ENCODE assay signal across 14 cellular contexts in genomic region chr10:4285121-4285520, GRCh38.
DNase-seq lines count a peak whose midpoint lies in the region; ATAC-seq and TF ChIP-seq lines count a peak whose summit lies in the region.
"Had no signal": no experiment of that assay in that cellular context is flagged by ENCODE, and none has a peak within 500 bp of the region (broad histone marks: within the 10 kb centered on the region; RNA-seq: fewer than 3 reads in every experiment).

No MANE protein-coding gene starts in this region.

- peaks cover 0 to 2% of the 10 kb centered on the region in 2 donors for H3K9me3 Mint-ChIP-seq in stimulated activated naive B cell treated with anti-CD40 and anti-IgM and Interleukin-4, amounts not matched to agents 10 μg/mL and 1 μg/mL and 100 μg/mL, for 72 hours
- H3K9me3 Mint-ChIP-seq: activated naive CD8-positive, alpha-beta T cell treated with anti-CD3 and anti-CD28 coated beads for 36 hours; T-helper 1 cell treated with Interleukin-12 subunit alpha and Interleukin-12 subunit beta and Interleukin-4 antibody, amounts not matched to agents 30 μg/mL and 1 μg/mL, for 36 hours had no signal

- no peaks in the 10 kb centered on the region for H3K9me3 ChIP-seq in tibial nerve

- DNase-seq in activated gamma-delta T cell treated with Interleukin-2 at 50 U/mL for 16 hours (peak; percentile 9), activated gamma-delta T cell (lab: John Stamatoyannopoulos, UW) (no peak), SW480 (ENCODE audit: low spot score) (peak; percentile 50), myocyte (ENCODE audit: low read depth) (peak; percentile 46), tibial nerve (ENCODE audit: low spot score in 2 of 2) (no peak), DMS53 (lab: John Stamatoyannopoulos, UW) (no peak)
- no peak for DNase-seq in stimulated activated naive B cell treated with anti-CD40 and anti-IgM and Interleukin-4, amounts not matched to agents 10 μg/mL and 1 μg/mL and 100 μg/mL, for 72 hours
- DNase-seq: activated naive CD8-positive, alpha-beta T cell treated with anti-CD3 and anti-CD28 coated beads for 36 hours; kidney; NCI-H1436; NCI-H510A; substantia nigra had no signal

- peaks cover 0 to 7% of the 10 kb centered on the region in 2 donors for H3K27me3 Mint-ChIP-seq in stimulated activated naive B cell treated with anti-CD40 and anti-IgM and Interleukin-4, amounts not matched to agents 10 μg/mL and 1 μg/mL and 100 μg/mL, for 72 hours
- H3K27me3 Mint-ChIP-seq: activated naive CD8-positive, alpha-beta T cell treated with anti-CD3 and anti-CD28 coated beads for 36 hours had no signal

- H3K4me3 Mint-ChIP-seq in stimulated activated naive B cell treated with anti-CD40 and anti-IgM and Interleukin-4, amounts not matched to agents 10 μg/mL and 1 μg/mL and 100 μg/mL, for 72 hours, result no peak overlapping the region
- H3K4me3 Mint-ChIP-seq: activated naive CD8-positive, alpha-beta T cell treated with anti-CD3 and anti-CD28 coated beads for 36 hours; T-helper 1 cell treated with Interleukin-12 subunit alpha and Interleukin-12 subunit beta and Interleukin-4 antibody, amounts not matched to agents 30 μg/mL and 1 μg/mL, for 36 hours had no signal

- TF ChIP-seq CTCF in tibial nerve (IDR thresholded peaks at IDR 0.05), result no peak

- no peak overlapping the region for H3K4me3 ChIP-seq in tibial nerve

- H3K27ac Mint-ChIP-seq in stimulated activated naive B cell treated with anti-CD40 and anti-IgM and Interleukin-4, amounts not matched to agents 10 μg/mL and 1 μg/mL and 100 μg/mL, for 72 hours, result no peak overlapping the region
- H3K27ac Mint-ChIP-seq: activated naive CD8-positive, alpha-beta T cell treated with anti-CD3 and anti-CD28 coated beads for 36 hours; T-helper 1 cell treated with Interleukin-12 subunit alpha and Interleukin-12 subunit beta and Interleukin-4 antibody, amounts not matched to agents 30 μg/mL and 1 μg/mL, for 36 hours had no signal

- H3K4me1 ChIP-seq in tibial nerve, result peaks cover 0 to 58% (median 30%) of the 10 kb centered on the region in 4 donors

- H3K4me1 Mint-ChIP-seq in stimulated activated naive B cell treated with anti-CD40 and anti-IgM and Interleukin-4, amounts not matched to agents 10 μg/mL and 1 μg/mL and 100 μg/mL, for 72 hours, result no peaks in the 10 kb centered on the region

- peak overlapping the region; percentile 69 to 90 (median 78) for H3K27ac ChIP-seq in tibial nerve

- H3K36me3 ChIP-seq in tibial nerve, result no peaks in the 10 kb centered on the region

- no peaks in the 10 kb centered on the region for H3K36me3 Mint-ChIP-seq in stimulated activated naive B cell treated with anti-CD40 and anti-IgM and Interleukin-4, amounts not matched to agents 10 μg/mL and 1 μg/mL and 100 μg/mL, for 72 hours
- H3K36me3 Mint-ChIP-seq: activated naive CD8-positive, alpha-beta T cell treated with anti-CD3 and anti-CD28 coated beads for 36 hours had no signal

- no peak for TF ChIP-seq POLR2A in tibial nerve (IDR thresholded peaks at IDR 0.05)

- no peak for ATAC-seq in stimulated activated naive B cell treated with anti-CD40 and anti-IgM and Interleukin-4, amounts not matched to agents 10 μg/mL and 1 μg/mL and 100 μg/mL, for 72 hours (replicated peaks)
- ATAC-seq in HG03039 (IDR thresholded peaks at IDR 0.05; ENCODE audit: unreplicated experiment), result no peak

- TF ChIP-seq EP300 in tibial nerve (IDR thresholded peaks at IDR 0.05), result no peak

- no peaks in the 10 kb centered on the region for H3K27me3 ChIP-seq in tibial nerve

- 86 to 93% methylated on average over 6 of the region's 6 CpGs for WGBS in tibial nerve, 2 donors

Comparison
In these comparisons a context has a peak if more than half of its experiments do, and no peak if none do; other contexts are left out.
1. DNase-seq: peak in activated gamma-delta T cell treated with Interleukin-2 at 50 U/mL for 16 hours (single experiment), SW480 (single experiment) and myocyte (single experiment); none in activated gamma-delta T cell (single experiment), tibial nerve (0 of 2), DMS53 (single experiment) and stimulated activated naive B cell treated with anti-CD40 and anti-IgM and Interleukin-4, amounts not matched to agents 10 μg/mL and 1 μg/mL and 100 μg/mL, for 72 hours (single experiment).